17 cellular contexts compared by ENCODE assay signal in genomic region chrX:23292979-23293651, GRCh38. TPM values are rescaled to one million over a fixed set of nuclear protein-coding genes. Genes with fewer than 3 reads are reported as not detected.
DNase-seq lines count a peak whose midpoint lies in the region; ATAC-seq lines count a peak whose summit lies in the region.
"Had no signal": no experiment of that assay in that cellular context is flagged by ENCODE, and none has a peak within 500 bp of the region (broad histone marks: within the 10 kb centered on the region; RNA-seq: fewer than 3 reads in every experiment).

No MANE protein-coding gene starts in this region.

- ATAC-seq in HG02798 (IDR thresholded peaks at IDR 0.05; ENCODE audit: poor library complexity, unreplicated experiment), result no peak
- no peak for ATAC-seq in left ventricle myocardium superior
- ATAC-seq: activated T-cell treated with anti-CD3 and anti-CD28 coated beads, Interleukin-2, amount 50 U/mL, for 4 hours; stimulated activated memory B cell treated with anti-CD40 and anti-IgM and Interleukin-4, amounts not matched to agents 10 μg/mL and 1 μg/mL and 100 μg/mL, for 72 hours; T-cell had no signal

- no peak overlapping the region for H3K4me3 ChIP-seq in skeletal muscle cell (ENCODE audit: low read depth, low read length)
- H3K4me3 ChIP-seq: uterus had no signal

- intact Hi-C loops in left ventricle myocardium superior (cut with micrococcal nuclease), result no loop called here

- DNase-seq in HT1080 (ENCODE audit: low read depth) (peak; percentile 27), anterior cingulate cortex (lab: John Stamatoyannopoulos, UW) (peak in 32 of 58 donors; percentile 0 to 61 (median 3)), iris pigment epithelial cell (ENCODE audit: low read depth) (peak; percentile 3), skeletal muscle cell (ENCODE audit: low read depth) (peak; percentile 18), left ventricle myocardium superior (no peak), COR-L47 (lab: John Stamatoyannopoulos, UW) (no peak)
- DNase-seq: activated CD4-positive, alpha-beta T cell treated with anti-CD3 and anti-CD28 coated beads for 48 hours; activated T-cell treated with anti-CD3 and anti-CD28 coated beads, Interleukin-2, amount 50 U/mL, for 4 hours; effector CD8-positive, alpha-beta T cell; foreskin melanocyte; immature natural killer cell; NCI-H510A treated with DMSO at 0.1 percent for 48 hours; T-cell; uterus had no signal

RNA-seq across cellular contexts. Expression of gene PTCHD1, which starts 41.5 kb away (rescaled TPM):
- 0.53 and 1.0 TPM in 2 replicates for total RNA-seq in HT1080 (2014; rRNA removed; shearing (Covaris generic))
- polyA plus RNA-seq in HT1080 (2015; cell fraction: cytosol; rRNA removed), result 0.05 and 0.11 TPM in 2 replicates
- polyA plus RNA-seq in HT1080 (2015; cell fraction: nucleus; rRNA removed), result 0.15 and 0.18 TPM in 2 replicates
- 0.02 TPM for total RNA-seq in left ventricle myocardium superior
- total RNA-seq: activated T-cell treated with anti-CD3 and anti-CD28 coated beads, Interleukin-2, amount 50 U/mL, for 4 hours had no signal
- polyA plus RNA-seq: CD14-positive monocyte, immature natural killer cell had no signal

Comparison
In these comparisons a context has a peak if more than half of its experiments do, and no peak if none do; other contexts are left out.
1. DNase-seq: peak in HT1080 (single experiment), anterior cingulate cortex (32 of 58), iris pigment epithelial cell (single experiment) and skeletal muscle cell (single experiment); none in left ventricle myocardium superior (single experiment) and COR-L47 (single experiment).